Comparison of ENCODE assay signal across 8 cellular contexts in genomic region chr4:6250235-6250983, GRCh38. TPM values are rescaled to one million over a fixed set of nuclear protein-coding genes. Genes with fewer than 3 reads are reported as not detected.
DNase-seq lines count a peak whose midpoint lies in the region; ATAC-seq and TF ChIP-seq lines count a peak whose summit lies in the region.

No MANE protein-coding gene starts in this region.

- WGBS in HUES64 = 23% methylated on average over 15 of the region's 15 CpGs

- H3K9me3 ChIP-seq in HUES64 (ENCODE audit: insufficient read depth, low read depth, low read length) = no peaks in the 10 kb centered on the region
- H3K9me3 ChIP-seq in OCI-LY1 (ENCODE audit: low read length) = no peaks in the 10 kb centered on the region
- no peaks in the 10 kb centered on the region for H3K9me3 ChIP-seq in uterus

- DNase-seq in NCI-H510A treated with DMSO at 0.1 percent for 48 hours (lab: John Stamatoyannopoulos, UW) (peak; percentile 88), NCI-H510A (lab: John Stamatoyannopoulos, UW) (no peak), left kidney (ENCODE audit: low read depth, low spot score) (peak; percentile 86), uterus (no peak)
- DNase-seq in central memory CD8-positive, alpha-beta T cell (ENCODE audit: low spot score in 2 of 2) = no peak

- H3K4me1 ChIP-seq in HUES64 (ENCODE audit: insufficient read depth, low read length) = 0 out of 2 replicates have a peak, but pooled peaks cover 2% of the 10 kb centered on the region
- H3K4me1 ChIP-seq in OCI-LY1 (ENCODE audit: insufficient read depth, low read length, severe bottlenecking) = no peaks in the 10 kb centered on the region
- no peaks in the 10 kb centered on the region for H3K4me1 ChIP-seq in uterus

- H3K9me3 Mint-ChIP-seq in central memory CD8-positive, alpha-beta T cell = no peaks in the 10 kb centered on the region

- H2AFZ ChIP-seq in OCI-LY1 (ENCODE audit: low read length) = no peak overlapping the region

- no peak overlapping the region for H3K27ac Mint-ChIP-seq in central memory CD8-positive, alpha-beta T cell (ENCODE audit: low read depth)

- H3K9me2 ChIP-seq in OCI-LY1 (ENCODE audit: low read depth, low read length) = no peaks in the 10 kb centered on the region

- H3K9ac ChIP-seq in HUES64 (ENCODE audit: low read depth, low read length) (no peak overlapping the region), OCI-LY1 (ENCODE audit: low read length) (no peak overlapping the region)

- no peak for TF ChIP-seq POLR2A in uterus (IDR thresholded peaks at IDR 0.05)

- H3F3A ChIP-seq in OCI-LY1 (ENCODE audit: insufficient read depth, low read length) = no peaks in the 10 kb centered on the region

- H3K36me3 ChIP-seq in HUES64 (ENCODE audit: insufficient read depth, low read length) = no peaks in the 10 kb centered on the region
- no peaks in the 10 kb centered on the region for H3K36me3 ChIP-seq in OCI-LY1 (ENCODE audit: insufficient read depth, low read length)
- no peaks in the 10 kb centered on the region for H3K36me3 ChIP-seq in uterus

- H3K27ac ChIP-seq in HUES64 (ENCODE audit: low read depth, low read length) (no peak overlapping the region), OCI-LY1 (ENCODE audit: low read depth, low read length, poor library complexity, severe bottlenecking) (no peak overlapping the region), uterus (no peak overlapping the region)

- H3K27me3 ChIP-seq in HUES64 (ENCODE audit: insufficient read depth, low read length) (no peaks in the 10 kb centered on the region), OCI-LY1 (ENCODE audit: insufficient read depth, low read length) (no peaks in the 10 kb centered on the region), uterus (no peaks in the 10 kb centered on the region)

- intact Hi-C loops in uterus (cut with DNase I; ENCODE audit: low total_unique reads) = loop anchor here (2.0 kb wide), 1 partner anchor 76 kb away; no protein-coding TSS in a partner anchor

- TF ChIP-seq CTCF in OCI-LY1 (IDR thresholded peaks at IDR 0.05; ENCODE audit: low read length) = peak; percentile 56
- TF ChIP-seq CTCF in uterus (IDR thresholded peaks at IDR 0.05) = peak; percentile 76 to 89 (median 86)

- H3K79me2 ChIP-seq in OCI-LY1 (ENCODE audit: insufficient read depth, low read length) = no peaks in the 10 kb centered on the region

- H4K20me1 ChIP-seq in OCI-LY1 (ENCODE audit: insufficient read depth, low read length) = no peaks in the 10 kb centered on the region

- H3K4me3 Mint-ChIP-seq in central memory CD8-positive, alpha-beta T cell = no peak overlapping the region

- no peaks in the 10 kb centered on the region for H3K36me3 Mint-ChIP-seq in central memory CD8-positive, alpha-beta T cell (ENCODE audit: insufficient read depth)

- no peak overlapping the region for H3K4me2 ChIP-seq in OCI-LY1 (ENCODE audit: low read length)

- H3K4me3 ChIP-seq in HUES64 (ENCODE audit: low read length) (peak overlapping the region; percentile 43), OCI-LY1 (ENCODE audit: low read depth, low read length, poor library complexity, severe bottlenecking) (no peak overlapping the region), uterus (no peak overlapping the region)

- peaks cover 6% of the 10 kb centered on the region for H3K4me1 Mint-ChIP-seq in central memory CD8-positive, alpha-beta T cell

- peaks cover 44% of the 10 kb centered on the region for H3K27me3 Mint-ChIP-seq in central memory CD8-positive, alpha-beta T cell

- ATAC-seq in central memory CD8-positive, alpha-beta T cell (replicated peaks; ENCODE audit: extremely low read depth, poor library complexity, severe bottlenecking) = peak; percentile 43
- no peak for ATAC-seq in HG03045 (IDR thresholded peaks at IDR 0.05; ENCODE audit: unreplicated experiment)

RNA-seq across cellular contexts. Expression of gene WFS1, which starts 19.2 kb away (rescaled TPM):
- 18.6 TPM for polyA plus RNA-seq in HUES64 (2013, experiment 1 of 2)
- polyA plus RNA-seq in HUES64 (2013, experiment 2 of 2) = 21.6 TPM
- total RNA-seq in uterus = 100 to 1,000 TPM in 1 of 4 donors, 10 to 100 TPM in 3; 27.5 to 118 (median 51.9) TPM

RNA-seq across cellular contexts. Expression of gene JAKMIP1, which starts 50.1 kb away (rescaled TPM):
- polyA plus RNA-seq in HUES64 (2013, experiment 1 of 2) = 1.7 TPM
- 3.0 TPM for polyA plus RNA-seq in HUES64 (2013, experiment 2 of 2)
- under 1 TPM in 2 of 4 donors, not detected in 2; 0.26 to 0.48 TPM for total RNA-seq in uterus

Comparison
In these comparisons a context has a peak if more than half of its experiments do, and no peak if none do; other contexts are left out.
1. DNase-seq: peak in NCI-H510A treated with DMSO at 0.1 percent for 48 hours (single experiment) and left kidney (single experiment); none in NCI-H510A (single experiment), central memory CD8-positive, alpha-beta T cell (0 of 2) and uterus (0 of 2).